ENCODE assay signal across 22 cellular contexts in genomic region chr20:38063911-38064310, GRCh38. TPM values are rescaled to one million over a fixed set of nuclear protein-coding genes. Genes with fewer than 3 reads are reported as not detected.
DNase-seq lines count a peak whose midpoint lies in the region; ATAC-seq and TF ChIP-seq lines count a peak whose summit lies in the region.
"Had no signal": no experiment of that assay in that cellular context is flagged by ENCODE, and none has a peak within 500 bp of the region (broad histone marks: within the 10 kb centered on the region; RNA-seq: fewer than 3 reads in every experiment).

No MANE protein-coding gene starts in this region.

- H3K27me3 Mint-ChIP-seq in WTC11 (ENCODE audit: low read depth) (no peaks in the 10 kb centered on the region), endothelial cell (ENCODE audit: unreplicated experiment) (peaks cover 1% of the 10 kb centered on the region)

- TF ChIP-seq CTCF in GM13977 (IDR thresholded peaks at IDR 0.05; ENCODE audit: extremely low read depth, insufficient read depth, missing control alignments) (no peak), WTC11 (IDR thresholded peaks at IDR 0.05) (no peak), endothelial cell (IDR thresholded peaks at IDR 0.05; ENCODE audit: unreplicated experiment) (no peak)

- DNase-seq in GM13977 (ENCODE audit: low spot score) (peak; percentile 39), WTC11 (ENCODE audit: low spot score) (no peak), NCI-H2227 (lab: John Stamatoyannopoulos, UW; ENCODE audit: unreplicated experiment) (no peak), NCI-H2171 (lab: John Stamatoyannopoulos, UW) (no peak), T-helper 2 cell (no peak), endothelial cell (ENCODE audit: low spot score) (no peak)
- DNase-seq: activated CD4-positive, alpha-beta T cell treated with anti-CD3 and anti-CD28 coated beads for 4 hours; activated effector memory CD4-positive, alpha-beta T cell treated with Interleukin-2 at 50 U/mL for 16 hours; DMS153; gastrocnemius medialis; Karpas-422; NCI-H1417 treated with DMSO at 0.1 percent for 48 hours; NCI-H2081 treated with DMSO at 0.1 percent for 48 hours; NCI-H446 treated with DMSO at 0.1 percent for 48 hours; NCI-H774; nephron progenitor cell; SHP77 treated with DMSO at 0.1 percent for 48 hours; sigmoid colon; stimulated activated CD4-positive, alpha-beta T cell treated with anti-CD3 and anti-CD28 coated beads, Interleukin-4, amount 100 ng/mL, for 24 hours; tibial artery had no signal

- POLR2A ChIA-PET in WTC11 (lab: Charles Lee) = no interaction called here

- no peaks in the 10 kb centered on the region for H3K9me3 Mint-ChIP-seq in WTC11
- no peaks in the 10 kb centered on the region for H3K9me3 Mint-ChIP-seq in endothelial cell (ENCODE audit: unreplicated experiment)
- H3K9me3 Mint-ChIP-seq: activated naive CD4-positive, alpha-beta T cell treated with anti-CD3 and anti-CD28 coated beads, Interleukin-2, amount 50 U/mL, for 72 hours; nephron progenitor cell had no signal

- CTCF ChIA-PET in WTC11 (lab: Charles Lee) = interaction anchor here (2.1 kb wide), 1 partner anchor 10 kb away, joined by 7 read pairs; no protein-coding TSS in a partner anchor

- H3K4me3 Mint-ChIP-seq in WTC11 = no peak overlapping the region
- H3K4me3 Mint-ChIP-seq in endothelial cell (ENCODE audit: unreplicated experiment) = no peak overlapping the region
- H3K4me3 Mint-ChIP-seq: nephron progenitor cell had no signal

- H3K27ac Mint-ChIP-seq in WTC11 = 0 out of 2 replicates have a peak overlapping the region, but pooled peaks have one; percentile 47
- no peak overlapping the region for H3K27ac Mint-ChIP-seq in endothelial cell (ENCODE audit: unreplicated experiment)
- H3K27ac Mint-ChIP-seq: nephron progenitor cell had no signal

- ATAC-seq in GM21723 (IDR thresholded peaks at IDR 0.05; ENCODE audit: unreplicated experiment) (peak; percentile 61), WTC11 (no peak)
- ATAC-seq: activated naive CD4-positive, alpha-beta T cell treated with anti-CD3 and anti-CD28 coated beads, Interleukin-2, amount 50 U/mL, for 72 hours; gastrocnemius medialis had no signal

- H3K4me1 Mint-ChIP-seq in WTC11 (no peaks in the 10 kb centered on the region), endothelial cell (ENCODE audit: unreplicated experiment) (peaks cover 8% of the 10 kb centered on the region)
- H3K4me1 Mint-ChIP-seq: nephron progenitor cell had no signal

- in situ Hi-C loops in GM13977 (cut with MboI; ENCODE audit: low pct_unique_long_range_greater_than_20kb, low sequenced_read_pairs, unreplicated experiment) = loop anchor here (10.0 to 25.0 kb wide), 2 partner anchors 91 to 348 kb away; no protein-coding TSS in a partner anchor

- H3K36me3 Mint-ChIP-seq in WTC11 (peaks cover 61% of the 10 kb centered on the region), endothelial cell (ENCODE audit: low read depth, unreplicated experiment) (peaks cover 39% of the 10 kb centered on the region)

TF ChIP-seq in WTC11, 78 proteins besides CTCF, POLR2A, EP300 and RAD21:
- no peak for TF ChIP-seq FOXK1 (CRISPR knock-in tag; IDR thresholded peaks at IDR 0.05)
- TF ChIP-seq NR1H2 (CRISPR knock-in tag; IDR thresholded peaks at IDR 0.05) = no peak
- TF ChIP-seq HMGA2 (CRISPR knock-in tag; IDR thresholded peaks at IDR 0.05) = no peak
- no peak for TF ChIP-seq OVOL2 (CRISPR knock-in tag; IDR thresholded peaks at IDR 0.05; ENCODE audit: borderline replicate concordance)
- TF ChIP-seq, protein P1, sequence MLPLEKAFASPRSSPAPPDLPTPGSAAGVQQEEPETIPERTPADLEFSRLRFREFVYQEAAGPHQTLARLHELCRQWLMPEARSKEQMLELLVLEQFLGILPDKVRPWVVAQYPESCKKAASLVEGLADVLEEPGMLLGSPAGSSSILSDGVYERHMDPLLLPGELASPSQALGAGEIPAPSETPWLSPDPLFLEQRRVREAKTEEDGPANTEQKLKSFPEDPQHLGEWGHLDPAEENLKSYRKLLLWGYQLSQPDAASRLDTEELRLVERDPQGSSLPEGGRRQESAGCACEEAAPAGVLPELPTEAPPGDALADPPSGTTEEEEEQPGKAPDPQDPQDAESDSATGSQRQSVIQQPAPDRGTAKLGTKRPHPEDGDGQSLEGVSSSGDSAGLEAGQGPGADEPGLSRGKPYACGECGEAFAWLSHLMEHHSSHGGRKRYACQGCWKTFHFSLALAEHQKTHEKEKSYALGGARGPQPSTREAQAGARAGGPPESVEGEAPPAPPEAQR (CRISPR knock-in tag; IDR thresholded peaks at IDR 0.05) = no peak
- TF ChIP-seq RELA (CRISPR knock-in tag; IDR thresholded peaks at IDR 0.05; ENCODE audit: borderline replicate concordance) = no peak
- TF ChIP-seq, protein P2, sequence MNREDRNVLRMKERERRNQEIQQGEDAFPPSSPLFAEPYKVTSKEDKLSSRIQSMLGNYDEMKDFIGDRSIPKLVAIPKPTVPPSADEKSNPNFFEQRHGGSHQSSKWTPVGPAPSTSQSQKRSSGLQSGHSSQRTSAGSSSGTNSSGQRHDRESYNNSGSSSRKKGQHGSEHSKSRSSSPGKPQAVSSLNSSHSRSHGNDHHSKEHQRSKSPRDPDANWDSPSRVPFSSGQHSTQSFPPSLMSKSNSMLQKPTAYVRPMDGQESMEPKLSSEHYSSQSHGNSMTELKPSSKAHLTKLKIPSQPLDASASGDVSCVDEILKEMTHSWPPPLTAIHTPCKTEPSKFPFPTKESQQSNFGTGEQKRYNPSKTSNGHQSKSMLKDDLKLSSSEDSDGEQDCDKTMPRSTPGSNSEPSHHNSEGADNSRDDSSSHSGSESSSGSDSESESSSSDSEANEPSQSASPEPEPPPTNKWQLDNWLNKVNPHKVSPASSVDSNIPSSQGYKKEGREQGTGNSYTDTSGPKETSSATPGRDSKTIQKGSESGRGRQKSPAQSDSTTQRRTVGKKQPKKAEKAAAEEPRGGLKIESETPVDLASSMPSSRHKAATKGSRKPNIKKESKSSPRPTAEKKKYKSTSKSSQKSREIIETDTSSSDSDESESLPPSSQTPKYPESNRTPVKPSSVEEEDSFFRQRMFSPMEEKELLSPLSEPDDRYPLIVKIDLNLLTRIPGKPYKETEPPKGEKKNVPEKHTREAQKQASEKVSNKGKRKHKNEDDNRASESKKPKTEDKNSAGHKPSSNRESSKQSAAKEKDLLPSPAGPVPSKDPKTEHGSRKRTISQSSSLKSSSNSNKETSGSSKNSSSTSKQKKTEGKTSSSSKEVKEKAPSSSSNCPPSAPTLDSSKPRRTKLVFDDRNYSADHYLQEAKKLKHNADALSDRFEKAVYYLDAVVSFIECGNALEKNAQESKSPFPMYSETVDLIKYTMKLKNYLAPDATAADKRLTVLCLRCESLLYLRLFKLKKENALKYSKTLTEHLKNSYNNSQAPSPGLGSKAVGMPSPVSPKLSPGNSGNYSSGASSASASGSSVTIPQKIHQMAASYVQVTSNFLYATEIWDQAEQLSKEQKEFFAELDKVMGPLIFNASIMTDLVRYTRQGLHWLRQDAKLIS (CRISPR knock-in tag; IDR thresholded peaks at IDR 0.05; ENCODE audit: borderline replicate concordance) = no peak
- no peak for TF ChIP-seq SMAD4 (CRISPR knock-in tag; IDR thresholded peaks at IDR 0.05)
- no peak for TF ChIP-seq ESRRA (CRISPR knock-in tag; IDR thresholded peaks at IDR 0.05; ENCODE audit: borderline replicate concordance)
- no peak for TF ChIP-seq CREB1 (CRISPR knock-in tag; IDR thresholded peaks at IDR 0.05)
- no peak for TF ChIP-seq GTF2I (CRISPR knock-in tag; conservative IDR thresholded peaks at IDR 0.05)
- TF ChIP-seq MYBL2 (CRISPR knock-in tag; IDR thresholded peaks at IDR 0.05) = no peak
- TF ChIP-seq, protein P3, sequence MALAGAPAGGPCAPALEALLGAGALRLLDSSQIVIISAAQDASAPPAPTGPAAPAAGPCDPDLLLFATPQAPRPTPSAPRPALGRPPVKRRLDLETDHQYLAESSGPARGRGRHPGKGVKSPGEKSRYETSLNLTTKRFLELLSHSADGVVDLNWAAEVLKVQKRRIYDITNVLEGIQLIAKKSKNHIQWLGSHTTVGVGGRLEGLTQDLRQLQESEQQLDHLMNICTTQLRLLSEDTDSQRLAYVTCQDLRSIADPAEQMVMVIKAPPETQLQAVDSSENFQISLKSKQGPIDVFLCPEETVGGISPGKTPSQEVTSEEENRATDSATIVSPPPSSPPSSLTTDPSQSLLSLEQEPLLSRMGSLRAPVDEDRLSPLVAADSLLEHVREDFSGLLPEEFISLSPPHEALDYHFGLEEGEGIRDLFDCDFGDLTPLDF (CRISPR knock-in tag; IDR thresholded peaks at IDR 0.05) = no peak
- TF ChIP-seq ELF4 (CRISPR knock-in tag; IDR thresholded peaks at IDR 0.05; ENCODE audit: low read depth) = no peak

RNA-seq across cellular contexts. Expression of gene RPRD1B, which starts 30.4 kb away (rescaled TPM):
- total RNA-seq in WTC11 (2021) = 21.4 to 25.5 TPM (median 21.5 TPM) in 3 replicates
- 24.1 TPM for total RNA-seq in endothelial cell (ENCODE audit: unreplicated experiment)

RNA-seq across cellular contexts. Expression of gene TTI1, which starts 30.7 kb away (rescaled TPM):
- total RNA-seq in WTC11 (2021) (42.8 to 43.5 TPM (median 43.4 TPM) in 3 replicates), endothelial cell (ENCODE audit: unreplicated experiment) (31.9 TPM)
